In the genomic region with DNA sequence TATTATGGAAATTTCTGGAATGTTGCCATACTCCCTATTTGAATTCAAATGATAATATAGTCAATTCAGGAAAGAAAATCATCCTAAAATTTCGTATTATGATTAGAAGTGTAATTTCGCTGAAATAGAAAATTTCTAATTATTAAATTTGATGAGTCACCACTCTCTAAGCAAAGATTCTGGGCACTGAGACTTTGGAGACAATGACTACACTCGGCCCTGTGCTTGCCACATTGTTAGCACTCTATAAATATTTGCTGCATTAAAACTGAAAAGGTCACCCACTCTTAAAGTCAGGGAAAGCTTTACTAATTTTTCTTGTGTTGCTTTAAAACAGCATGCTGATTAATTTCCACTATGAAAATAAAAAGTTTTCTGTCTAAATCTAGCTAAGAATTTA, we compare ENCODE assay signal across 11 cellular contexts.
DNase-seq lines count a peak whose midpoint lies in the region; ATAC-seq and TF ChIP-seq lines count a peak whose summit lies in the region.
"Had no signal": no experiment of that assay in that cellular context is flagged by ENCODE, and none has a peak within 500 bp of the region (broad histone marks: within the 10 kb centered on the region; RNA-seq: fewer than 3 reads in every experiment).

No MANE protein-coding gene starts in this region.

- H3K27me3 ChIP-seq in thoracic aorta (replicated peaks; ENCODE audit: insufficient read depth) = no peaks in the 10 kb centered on the region
- no peaks in the 10 kb centered on the region for H3K27me3 ChIP-seq in SJCRH30
- H3K27me3 ChIP-seq in spleen (replicated peaks in 1 of 7) = no peaks in the 10 kb centered on the region

- WGBS in spleen, 5 donors = 52 to 70% (median 61%) methylated on average over 3 of the region's 3 CpGs

- H3K4me3 ChIP-seq in thoracic aorta (peak overlapping the region; percentile 38), SJCRH30 (no peak overlapping the region), spleen (peak overlapping the region in 2 of 8 donors; percentile 22 to 42)
- H3K4me3 ChIP-seq: HAP-1 had no signal

- H3K27ac ChIP-seq in thoracic aorta = no peak overlapping the region
- H3K27ac ChIP-seq in SJCRH30 = no peak overlapping the region
- peak overlapping the region in 4 of 8 donors; percentile 47 to 67 (median 57) for H3K27ac ChIP-seq in spleen

- POLR2A ChIA-PET in activated CD8-positive, alpha-beta T cell treated with anti-CD3 and anti-CD28 coated beads, Interleukin-2, amount 10 ng/mL, durations not matched to agents 7 days and 5 days (lab: Charles Lee) = interaction anchor here (1.0 to 1.6 kb wide), 2 partner anchors 71 to 240 kb away, joined by 3 to 4 read pairs; a partner anchor contains a TSS

- H3K9me3 ChIP-seq in thoracic aorta (no peaks in the 10 kb centered on the region), SJCRH30 (replicated peaks) (no peaks in the 10 kb centered on the region), spleen (no peaks in the 10 kb centered on the region)
- H3K9me3 ChIP-seq: HAP-1, left ventricle myocardium inferior had no signal

- TF ChIP-seq POLR2A in spleen (IDR thresholded peaks at IDR 0.05) = no peak

- CTCF ChIA-PET in activated CD8-positive, alpha-beta T cell treated with anti-CD3 and anti-CD28 coated beads, Interleukin-2, amount 10 ng/mL, durations not matched to agents 7 days and 5 days (lab: Charles Lee) = no interaction called here

- H3K36me3 ChIP-seq in thoracic aorta = no peaks in the 10 kb centered on the region
- H3K36me3 ChIP-seq in SJCRH30 = no peaks in the 10 kb centered on the region
- H3K36me3 ChIP-seq in spleen = no peaks in the 10 kb centered on the region
- H3K36me3 ChIP-seq: HAP-1, left ventricle myocardium inferior had no signal

- no peaks in the 10 kb centered on the region for H3K27me3 Mint-ChIP-seq in activated naive CD4-positive, alpha-beta T cell treated with anti-CD3 and anti-CD28 coated beads, Interleukin-2, amount 50 U/mL, for 24 hours
- no peaks in the 10 kb centered on the region for H3K27me3 Mint-ChIP-seq in activated CD8-positive, alpha-beta T cell treated with anti-CD3 and anti-CD28 coated beads, Interleukin-2, amount 10 ng/mL, durations not matched to agents 7 days and 5 days (ENCODE audit: low read depth)

- H3K4me3 Mint-ChIP-seq in activated naive CD4-positive, alpha-beta T cell treated with anti-CD3 and anti-CD28 coated beads, Interleukin-2, amount 50 U/mL, for 24 hours = peak overlapping the region; percentile 80
- H3K4me3 Mint-ChIP-seq in activated CD8-positive, alpha-beta T cell treated with anti-CD3 and anti-CD28 coated beads, Interleukin-2, amount 10 ng/mL, durations not matched to agents 7 days and 5 days = peak overlapping the region; percentile 76

- peaks cover 37% of the 10 kb centered on the region for H3K4me1 Mint-ChIP-seq in activated naive CD4-positive, alpha-beta T cell treated with anti-CD3 and anti-CD28 coated beads, Interleukin-2, amount 50 U/mL, for 24 hours
- peaks cover 43% of the 10 kb centered on the region for H3K4me1 Mint-ChIP-seq in activated CD8-positive, alpha-beta T cell treated with anti-CD3 and anti-CD28 coated beads, Interleukin-2, amount 10 ng/mL, durations not matched to agents 7 days and 5 days (ENCODE audit: low read depth)

- no peaks in the 10 kb centered on the region for H3K9me3 Mint-ChIP-seq in activated naive CD4-positive, alpha-beta T cell treated with anti-CD3 and anti-CD28 coated beads, Interleukin-2, amount 50 U/mL, for 24 hours
- no peaks in the 10 kb centered on the region for H3K9me3 Mint-ChIP-seq in activated CD8-positive, alpha-beta T cell treated with anti-CD3 and anti-CD28 coated beads, Interleukin-2, amount 10 ng/mL, durations not matched to agents 7 days and 5 days (ENCODE audit: insufficient read depth)

- TF ChIP-seq CTCF in thoracic aorta (IDR thresholded peaks at IDR 0.05) (no peak), spleen (IDR thresholded peaks at IDR 0.05 in 8 of 11, conservative IDR thresholded peaks at IDR 0.05 in 3 of 11) (no peak)

- H3K36me3 Mint-ChIP-seq in activated naive CD4-positive, alpha-beta T cell treated with anti-CD3 and anti-CD28 coated beads, Interleukin-2, amount 50 U/mL, for 24 hours = no peaks in the 10 kb centered on the region
- H3K36me3 Mint-ChIP-seq in activated CD8-positive, alpha-beta T cell treated with anti-CD3 and anti-CD28 coated beads, Interleukin-2, amount 10 ng/mL, durations not matched to agents 7 days and 5 days (ENCODE audit: low read depth) = no peaks in the 10 kb centered on the region

- H3K27ac Mint-ChIP-seq in activated naive CD4-positive, alpha-beta T cell treated with anti-CD3 and anti-CD28 coated beads, Interleukin-2, amount 50 U/mL, for 24 hours = peak overlapping the region; percentile 71
- H3K27ac Mint-ChIP-seq in activated CD8-positive, alpha-beta T cell treated with anti-CD3 and anti-CD28 coated beads, Interleukin-2, amount 10 ng/mL, durations not matched to agents 7 days and 5 days = peak overlapping the region; percentile 82

- peaks cover 0 to 6% of the 10 kb centered on the region in 2 donors for H3K4me1 ChIP-seq in thoracic aorta (ENCODE audit: control insufficient read depth in 1 of 2, low read depth in 2 of 2)
- peaks cover 13% of the 10 kb centered on the region for H3K4me1 ChIP-seq in SJCRH30
- H3K4me1 ChIP-seq in spleen = peaks cover 5 to 54% (median 33%) of the 10 kb centered on the region in 6 donors
- H3K4me1 ChIP-seq: left ventricle myocardium inferior had no signal

- ATAC-seq in HG02938 (IDR thresholded peaks at IDR 0.05; ENCODE audit: unreplicated experiment) (peak; percentile 9), thoracic aorta (ENCODE audit: insufficient number of reproducible peaks, low FRiP score, low read depth) (no peak)
- peak; percentile 41 for ATAC-seq in activated CD8-positive, alpha-beta T cell treated with anti-CD3 and anti-CD28 coated beads, Interleukin-2, amount 10 ng/mL, durations not matched to agents 7 days and 5 days

- intact Hi-C loops in spleen (cut with DNase I; ENCODE audit: low total_unique reads) = no loop called here

- no peak for DNase-seq in activated naive CD4-positive, alpha-beta T cell treated with anti-CD3 and anti-CD28 coated beads, Interleukin-2, amount 50 U/mL, for 16 hours
- no peak for DNase-seq in activated CD8-positive, alpha-beta T cell treated with anti-CD3 and anti-CD28 coated beads, Interleukin-2, amount 10 ng/mL, durations not matched to agents 7 days and 5 days
- DNase-seq in thoracic aorta (ENCODE audit: low spot score) (no peak), SJCRH30 (no peak), spleen (no peak), NCI-H526 (lab: John Stamatoyannopoulos, UW) (no peak)
- DNase-seq: left ventricle myocardium inferior, NCI-H1930 had no signal
